Comparison of ENCODE assay signal across 2 cellular contexts in the genomic region with DNA sequence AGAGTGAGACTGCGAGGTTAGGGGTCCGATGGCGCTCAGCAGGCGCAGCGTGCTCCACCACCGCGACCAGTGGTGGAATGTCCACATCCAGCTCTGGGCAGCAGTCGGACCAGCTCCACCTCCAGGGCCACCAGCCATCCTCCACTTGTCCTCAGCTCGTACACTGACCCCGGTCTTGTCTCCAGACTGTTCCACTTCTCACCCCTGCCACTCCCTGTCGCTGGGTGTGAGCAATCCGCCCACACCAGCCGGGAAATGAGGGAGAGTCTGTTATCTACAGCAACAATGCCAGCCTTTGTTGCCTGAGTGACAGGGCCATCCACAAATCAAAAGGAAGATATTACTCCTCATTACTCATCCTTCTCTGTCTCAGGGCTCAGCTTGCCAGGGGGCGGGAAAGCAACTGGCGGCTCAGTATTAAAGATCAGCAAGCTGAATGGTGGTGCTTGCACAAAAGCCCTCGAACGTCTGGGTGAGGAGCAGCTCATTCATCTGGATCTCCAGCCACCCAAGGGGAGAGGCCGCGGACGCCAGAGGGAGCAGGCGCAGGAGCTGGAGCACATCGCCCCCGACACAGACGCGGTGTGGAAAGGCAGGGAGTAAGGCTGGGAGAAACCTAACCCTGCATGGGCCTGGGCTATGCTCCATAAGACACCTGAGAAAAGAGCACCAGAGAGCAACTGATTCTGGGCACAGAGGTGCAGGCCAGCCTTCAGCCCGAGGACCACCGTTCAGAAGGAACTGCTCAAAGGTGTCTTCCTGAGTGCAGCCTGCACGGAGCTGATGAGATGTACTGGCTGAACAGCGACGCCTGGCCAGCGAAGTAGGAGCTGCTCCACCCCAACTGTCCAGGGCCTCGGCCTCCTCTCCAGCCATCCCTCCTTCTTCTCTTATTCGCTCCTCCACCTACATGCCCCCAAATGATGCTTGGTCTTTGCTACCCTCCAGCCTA.
TF ChIP-seq lines count a peak whose summit lies in the region.

No MANE protein-coding gene starts in this region.

TF ChIP-seq in GM12878, 131 proteins besides CTCF, POLR2A, EP300 and RAD21:
- no peak for TF ChIP-seq SP1 (IDR thresholded peaks at IDR 0.05; ENCODE audit: low read depth, low read length)
- TF ChIP-seq, protein P1, sequence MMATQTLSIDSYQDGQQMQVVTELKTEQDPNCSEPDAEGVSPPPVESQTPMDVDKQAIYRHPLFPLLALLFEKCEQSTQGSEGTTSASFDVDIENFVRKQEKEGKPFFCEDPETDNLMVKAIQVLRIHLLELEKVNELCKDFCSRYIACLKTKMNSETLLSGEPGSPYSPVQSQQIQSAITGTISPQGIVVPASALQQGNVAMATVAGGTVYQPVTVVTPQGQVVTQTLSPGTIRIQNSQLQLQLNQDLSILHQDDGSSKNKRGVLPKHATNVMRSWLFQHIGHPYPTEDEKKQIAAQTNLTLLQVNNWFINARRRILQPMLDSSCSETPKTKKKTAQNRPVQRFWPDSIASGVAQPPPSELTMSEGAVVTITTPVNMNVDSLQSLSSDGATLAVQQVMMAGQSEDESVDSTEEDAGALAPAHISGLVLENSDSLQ (IDR thresholded peaks at IDR 0.05) = peak; percentile 92
- TF ChIP-seq BCL3 (IDR thresholded peaks at IDR 0.05; ENCODE audit: borderline replicate concordance, insufficient read depth, low read depth, low read length, poor library complexity, severe bottlenecking) = peak; percentile 68
- TF ChIP-seq PBX3 (IDR thresholded peaks at IDR 0.05; ENCODE audit: insufficient replicate concordance, low read depth, low read length) = peak; percentile 82

TF ChIP-seq in HepG2, 621 proteins besides CTCF, POLR2A, EP300 and RAD21:
- TF ChIP-seq NFYC (CRISPR knock-in tag; IDR thresholded peaks at IDR 0.05) (peak; percentile 53), TAF15 (IDR thresholded peaks at IDR 0.05; ENCODE audit: low read depth, low read length, poor library complexity, severe bottlenecking) (no peak)
